In genomic region chr9:136694163-136694864, GRCh38 we compare ENCODE assay signal across 8 cellular contexts. TPM values are rescaled to one million over a fixed set of nuclear protein-coding genes. Genes with fewer than 3 reads are reported as not detected.
DNase-seq lines count a peak whose midpoint lies in the region; ATAC-seq, FAIRE-seq and TF ChIP-seq lines count a peak whose summit lies in the region.
"Had no signal": no experiment of that assay in that cellular context is flagged by ENCODE, and none has a peak within 500 bp of the region (broad histone marks: within the 10 kb centered on the region; RNA-seq: fewer than 3 reads in every experiment).

No MANE protein-coding gene starts in this region.

- no peaks in the 10 kb centered on the region for H3K27me3 ChIP-seq in DND-41 (ENCODE audit: insufficient read depth, low read length, poor library complexity)

- H3K4me3 ChIP-seq in DND-41 (ENCODE audit: low read depth in 1 of 2, low read length in 2 of 2), result no peak overlapping the region

- CTCF ChIA-PET in activated CD4-positive, alpha-beta memory T cell treated with anti-CD3 and anti-CD28 coated beads, Interleukin-2, amount 10 ng/mL, durations not matched to agents 7 days and 5 days (lab: Charles Lee), result interaction anchor here (1.2 kb wide), 1 partner anchor 209 kb away, joined by 4 read pairs; no protein-coding TSS in a partner anchor

- no peaks in the 10 kb centered on the region for H3K4me1 ChIP-seq in DND-41 (ENCODE audit: insufficient read depth, low read length)

- no peak overlapping the region for H3K27ac Mint-ChIP-seq in activated CD4-positive, alpha-beta memory T cell treated with anti-CD3 and anti-CD28 coated beads, Interleukin-2, amount 10 ng/mL, durations not matched to agents 7 days and 5 days

- H3K4me2 ChIP-seq in DND-41 (ENCODE audit: insufficient read depth, low read length), result no peak overlapping the region

- H3K79me2 ChIP-seq in DND-41 (ENCODE audit: insufficient read depth, low read length), result no peaks in the 10 kb centered on the region

- H3K4me1 Mint-ChIP-seq in activated CD4-positive, alpha-beta memory T cell treated with anti-CD3 and anti-CD28 coated beads, Interleukin-2, amount 10 ng/mL, durations not matched to agents 7 days and 5 days, result no peaks in the 10 kb centered on the region

- FAIRE-seq in HTR-8/SVneo (lab: Jason Lieb, UNC), result no peak

- H3K36me3 ChIP-seq in DND-41 (ENCODE audit: insufficient read depth, low read length), result no peaks in the 10 kb centered on the region

- no peaks in the 10 kb centered on the region for H3K36me3 Mint-ChIP-seq in activated CD4-positive, alpha-beta memory T cell treated with anti-CD3 and anti-CD28 coated beads, Interleukin-2, amount 10 ng/mL, durations not matched to agents 7 days and 5 days (ENCODE audit: low read depth)

- DNase-seq in DND-41 (peak; percentile 9), HTR-8/SVneo (ENCODE audit: insufficient read length, low spot score) (peak; percentile 74), head of caudate nucleus (peak in 23 of 42 donors; percentile 16 to 66 (median 47)), sciatic nerve (ENCODE audit: low spot score) (peak; percentile 81)
- DNase-seq in activated CD4-positive, alpha-beta memory T cell treated with anti-CD3 and anti-CD28 coated beads, Interleukin-2, amount 10 ng/mL, durations not matched to agents 7 days and 5 days, result peak; percentile 37

- peak; percentile 67; the same call in 2 of the 3 replicates for ATAC-seq in DND-41 (ENCODE audit: insufficient read depth, low read depth)
- ATAC-seq in sciatic nerve, result peak; percentile 67
- no peak for ATAC-seq in GM19452 (IDR thresholded peaks at IDR 0.05; ENCODE audit: unreplicated experiment)
- no peak for ATAC-seq in GM18907 (IDR thresholded peaks at IDR 0.05; ENCODE audit: unreplicated experiment)

- no peaks in the 10 kb centered on the region for H3K9me3 Mint-ChIP-seq in activated CD4-positive, alpha-beta memory T cell treated with anti-CD3 and anti-CD28 coated beads, Interleukin-2, amount 10 ng/mL, durations not matched to agents 7 days and 5 days

- no peak overlapping the region for H3K27ac ChIP-seq in DND-41 (ENCODE audit: low read length)

- TF ChIP-seq CTCF in DND-41 (IDR thresholded peaks at IDR 0.05; ENCODE audit: borderline replicate concordance, extremely low read depth, low read length, poor library complexity, severe bottlenecking), result peak; percentile 52

- POLR2A ChIA-PET in activated CD4-positive, alpha-beta memory T cell treated with anti-CD3 and anti-CD28 coated beads, Interleukin-2, amount 10 ng/mL, durations not matched to agents 7 days and 5 days (lab: Charles Lee), result interaction anchor here (0.9 kb wide), 1 partner anchor 27 kb away, joined by 3 read pairs; no protein-coding TSS in a partner anchor

- intact Hi-C loops in head of caudate nucleus (cut with DNase I), result no loop called here
- intact Hi-C loops in sciatic nerve (cut with DNase I), result no loop called here

- H3K27me3 Mint-ChIP-seq in activated CD4-positive, alpha-beta memory T cell treated with anti-CD3 and anti-CD28 coated beads, Interleukin-2, amount 10 ng/mL, durations not matched to agents 7 days and 5 days, result peaks cover 18% of the 10 kb centered on the region

- no peak overlapping the region for H3K4me3 Mint-ChIP-seq in activated CD4-positive, alpha-beta memory T cell treated with anti-CD3 and anti-CD28 coated beads, Interleukin-2, amount 10 ng/mL, durations not matched to agents 7 days and 5 days

- no peak overlapping the region for H3K9ac ChIP-seq in DND-41 (ENCODE audit: low read depth, low read length)

- H3K9me3 ChIP-seq in DND-41 (ENCODE audit: insufficient read depth, low read length, severe bottlenecking), result no peaks in the 10 kb centered on the region

- no peaks in the 10 kb centered on the region for H4K20me1 ChIP-seq in DND-41 (ENCODE audit: insufficient read depth, low read length)

- no peak overlapping the region for H2AFZ ChIP-seq in DND-41 (ENCODE audit: low read depth, low read length)

RNA-seq across cellular contexts. Expression of gene AGPAT2, which starts 7.1 kb away (rescaled TPM):
- total RNA-seq in activated CD4-positive, alpha-beta memory T cell treated with anti-CD3 and anti-CD28 coated beads, Interleukin-2, amount 10 ng/mL, durations not matched to agents 7 days and 5 days, result 10 to 100 TPM; 17.2 to 18.8 TPM
- total RNA-seq in sciatic nerve, result 33.9 TPM

RNA-seq across cellular contexts. Expression of gene DIPK1B, which starts 18.1 kb away (rescaled TPM):
- under 1 TPM; 0.15 to 0.18 TPM for total RNA-seq in activated CD4-positive, alpha-beta memory T cell treated with anti-CD3 and anti-CD28 coated beads, Interleukin-2, amount 10 ng/mL, durations not matched to agents 7 days and 5 days
- 11.6 TPM for total RNA-seq in sciatic nerve

RNA-seq across cellular contexts. Expression of gene EGFL7, which starts 31.6 kb away (rescaled TPM):
- under 1 TPM; 0.28 to 0.30 TPM for total RNA-seq in activated CD4-positive, alpha-beta memory T cell treated with anti-CD3 and anti-CD28 coated beads, Interleukin-2, amount 10 ng/mL, durations not matched to agents 7 days and 5 days
- total RNA-seq in sciatic nerve, result 242 TPM

RNA-seq across cellular contexts. Expression of gene LCN10, which starts 48.4 kb away (rescaled TPM):
- not detected for total RNA-seq in activated CD4-positive, alpha-beta memory T cell treated with anti-CD3 and anti-CD28 coated beads, Interleukin-2, amount 10 ng/mL, durations not matched to agents 7 days and 5 days
- 5.5 TPM for total RNA-seq in sciatic nerve

RNA-seq across cellular contexts. Expression of gene LCN6, which starts 54.0 kb away (rescaled TPM):
- under 1 TPM in 1 of 2 experiments, not detected in 1; 0.40 TPM for total RNA-seq in activated CD4-positive, alpha-beta memory T cell treated with anti-CD3 and anti-CD28 coated beads, Interleukin-2, amount 10 ng/mL, durations not matched to agents 7 days and 5 days
- total RNA-seq in sciatic nerve, result 7.0 TPM
- total RNA-seq: T-helper 1 cell treated with Interleukin-12 subunit alpha and Interleukin-12 subunit beta and Interleukin-4 antibody, amounts not matched to agents 30 ng/mL and 1 ng/mL, for 36 hours had no signal

Comparison
In these comparisons a context has a peak if more than half of its experiments do, and no peak if none do; other contexts are left out.
1. ATAC-seq: peak in DND-41 (single experiment) and sciatic nerve (single experiment); none in GM19452 (single experiment) and GM18907 (single experiment).
2. DNase-seq: peak in every context shown above with its lines; median percentile 81 in sciatic nerve; 74 in HTR-8/SVneo; 47 in head of caudate nucleus; 37 in activated CD4-positive, alpha-beta memory T cell treated with anti-CD3 and anti-CD28 coated beads, Interleukin-2, amount 10 ng/mL, durations not matched to agents 7 days and 5 days; 9 in DND-41.
3. RNA of gene DIPK1B, which starts 18.1 kb away (total RNA-seq): 11.6 TPM in sciatic nerve (single experiment); 0.15 to 0.18 TPM in activated CD4-positive, alpha-beta memory T cell treated with anti-CD3 and anti-CD28 coated beads, Interleukin-2, amount 10 ng/mL, durations not matched to agents 7 days and 5 days; every median in the first group is over 10 times any median in the second.
4. RNA of gene EGFL7, which starts 31.6 kb away (total RNA-seq): 242 TPM in sciatic nerve (single experiment); 0.28 to 0.30 TPM in activated CD4-positive, alpha-beta memory T cell treated with anti-CD3 and anti-CD28 coated beads, Interleukin-2, amount 10 ng/mL, durations not matched to agents 7 days and 5 days; every median in the first group is over 100 times any median in the second.